Comparison of ENCODE assay signal across 16 cellular contexts in genomic region chr10:3671431-3671955, GRCh38.
"Had no signal": no experiment of that assay in that cellular context is flagged by ENCODE, and none has a peak within 500 bp of the region (broad histone marks: within the 10 kb centered on the region; RNA-seq: fewer than 3 reads in every experiment).

No MANE protein-coding gene starts in this region.

- H3K27me3 ChIP-seq: gastroesophageal sphincter, heart right ventricle, tibial nerve had no signal

- H3K9me3 ChIP-seq: gastroesophageal sphincter, heart right ventricle, tibial nerve had no signal

- DNase-seq: activated CD4-positive, alpha-beta T cell treated with anti-CD3 and anti-CD28 coated beads, Interleukin-2, amount 50 U/mL, for 4 hours; activated naive CD4-positive, alpha-beta T cell treated with anti-CD3 and anti-CD28 coated beads, Interleukin-2, amount 10 ng/mL, durations not matched to agents 7 days and 5 days; erythroblast; heart right ventricle; naive B cell; retina; stimulated activated CD4-positive, alpha-beta T cell treated with anti-CD3 and anti-CD28 coated beads, Interleukin-4, amount 100 ng/mL, for 24 hours; stimulated activated naive CD4-positive, alpha-beta T cell; substantia nigra had no signal

- ATAC-seq: activated T-helper 17 cell treated with anti-CD3 and anti-CD28 coated beads, Interleukin-2, amount 50 U/mL, for 72 hours; gastroesophageal sphincter; heart right ventricle; left lobe of liver had no signal

- H3K27ac ChIP-seq: gastroesophageal sphincter, tibial nerve had no signal

- H3K36me3 Mint-ChIP-seq: activated naive CD4-positive, alpha-beta T cell treated with anti-CD3 and anti-CD28 coated beads, Interleukin-2, amount 10 ng/mL, durations not matched to agents 7 days and 5 days; naive B cell had no signal

- H3K27me3 Mint-ChIP-seq: activated naive CD4-positive, alpha-beta T cell treated with anti-CD3 and anti-CD28 coated beads, Interleukin-2, amount 10 ng/mL, durations not matched to agents 7 days and 5 days; activated T-helper 17 cell treated with anti-CD3 and anti-CD28 coated beads, Interleukin-2, amount 50 U/mL, for 72 hours had no signal

- FAIRE-seq: astrocyte, bronchial epithelial cell, keratinocyte had no signal

- H3K4me3 ChIP-seq: gastroesophageal sphincter, heart right ventricle, tibial nerve had no signal

- H3K9me3 Mint-ChIP-seq: activated naive CD4-positive, alpha-beta T cell treated with anti-CD3 and anti-CD28 coated beads, Interleukin-2, amount 10 ng/mL, durations not matched to agents 7 days and 5 days; activated T-helper 17 cell treated with anti-CD3 and anti-CD28 coated beads, Interleukin-2, amount 50 U/mL, for 72 hours; naive B cell had no signal

- H3K4me1 ChIP-seq: gastroesophageal sphincter, tibial nerve had no signal

- H3K36me3 ChIP-seq: gastroesophageal sphincter, heart right ventricle, tibial nerve had no signal

- H3K27ac Mint-ChIP-seq: activated naive CD4-positive, alpha-beta T cell treated with anti-CD3 and anti-CD28 coated beads, Interleukin-2, amount 10 ng/mL, durations not matched to agents 7 days and 5 days; activated T-helper 17 cell treated with anti-CD3 and anti-CD28 coated beads, Interleukin-2, amount 50 U/mL, for 72 hours had no signal

- H3K4me3 Mint-ChIP-seq: activated naive CD4-positive, alpha-beta T cell treated with anti-CD3 and anti-CD28 coated beads, Interleukin-2, amount 10 ng/mL, durations not matched to agents 7 days and 5 days; activated T-helper 17 cell treated with anti-CD3 and anti-CD28 coated beads, Interleukin-2, amount 50 U/mL, for 72 hours; naive B cell had no signal
